1 cellular context compared by ENCODE assay signal in genomic region chr10:106682175-106682574, GRCh38.
TF ChIP-seq lines count a peak whose summit lies in the region.

No MANE protein-coding gene starts in this region.

TF ChIP-seq in IMR-90, 13 proteins besides CTCF, POLR2A, EP300 and RAD21 (continued from another document):
- TF ChIP-seq FOS (IDR thresholded peaks at IDR 0.05; ENCODE audit: low read depth, low read length) (no peak), MAFK (IDR thresholded peaks at IDR 0.05; ENCODE audit: low read depth, low read length) (no peak), NFE2L2 (IDR thresholded peaks at IDR 0.05; ENCODE audit: low read depth, low read length) (no peak)
